8 cellular contexts compared by ENCODE assay signal in the genomic region with DNA sequence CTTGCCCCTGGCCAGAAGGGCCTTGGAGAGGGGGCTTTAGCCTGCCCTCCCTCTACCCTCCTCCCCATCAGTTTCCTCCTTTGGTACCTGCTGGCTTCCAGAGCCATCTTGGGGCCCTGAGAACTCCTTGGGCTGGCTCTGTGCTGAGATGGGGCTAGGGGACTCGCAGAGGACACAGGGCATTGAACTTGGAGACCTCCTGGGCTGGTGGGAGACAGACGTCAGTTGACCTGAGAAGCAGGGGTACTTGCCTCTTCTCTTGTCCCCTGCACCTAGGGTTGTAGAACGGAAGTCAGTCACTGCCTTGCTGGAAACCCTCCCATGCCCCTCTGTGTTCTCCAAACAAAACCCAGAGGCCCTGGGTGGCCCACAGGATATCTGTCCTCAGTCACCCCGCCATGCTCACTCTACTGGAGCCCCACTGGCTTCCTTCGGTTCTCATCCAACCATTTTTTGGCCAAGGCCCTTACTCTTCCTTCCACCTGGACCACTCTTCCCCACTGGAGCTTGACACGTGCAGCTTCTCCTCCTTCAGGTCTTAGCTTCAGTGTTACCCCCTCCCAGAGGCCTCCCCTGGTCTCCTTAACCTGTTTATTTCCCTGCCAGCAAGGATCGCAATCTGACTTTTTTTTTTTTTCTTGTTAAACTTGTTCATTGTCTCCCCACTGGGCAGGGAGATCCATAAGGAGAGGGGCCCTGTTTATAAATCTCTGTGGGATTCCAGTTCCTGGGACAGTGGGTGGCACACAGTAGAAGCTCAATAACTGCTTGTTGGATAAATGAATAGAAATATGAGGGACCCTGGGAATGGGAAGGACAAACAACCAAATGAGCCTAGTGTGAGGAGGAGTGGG. TPM values are rescaled to one million over a fixed set of nuclear protein-coding genes. Genes with fewer than 3 reads are reported as not detected.
DNase-seq lines count a peak whose midpoint lies in the region; ATAC-seq and TF ChIP-seq lines count a peak whose summit lies in the region.

No MANE protein-coding gene starts in this region.

- no peaks in the 10 kb centered on the region for H3K9me3 ChIP-seq in skeletal muscle satellite cell (replicated peaks; ENCODE audit: low read length)

- peaks cover 30% of the 10 kb centered on the region for H3K36me3 ChIP-seq in skeletal muscle satellite cell (ENCODE audit: insufficient read depth, low read length)

- H3K36me3 Mint-ChIP-seq in activated CD4-positive, alpha-beta T cell treated with anti-CD3 and anti-CD28 coated beads, Interleukin-2, amount 10 ng/mL, durations not matched to agents 24 days and 14 days (ENCODE audit: low read depth): peaks cover 49% of the 10 kb centered on the region

- no peaks in the 10 kb centered on the region for H3K27me3 Mint-ChIP-seq in activated CD4-positive, alpha-beta T cell treated with anti-CD3 and anti-CD28 coated beads, Interleukin-2, amount 10 ng/mL, durations not matched to agents 24 days and 14 days

- H3K4me1 ChIP-seq in skeletal muscle satellite cell (ENCODE audit: control insufficient read depth, insufficient read depth, low read length): peaks cover 21% of the 10 kb centered on the region

- no peak for TF ChIP-seq CTCF in fibroblast of villous mesenchyme (IDR thresholded peaks at IDR 0.05; ENCODE audit: insufficient read depth, low read depth, low read length)

- DNase-seq in activated T-cell treated with anti-CD3 and anti-CD28 coated beads for 24 hours (ENCODE audit: low read depth) (peak; percentile 7), activated T-cell treated with anti-CD3 and anti-CD28 coated beads for 4 hours (no peak), fibroblast of villous mesenchyme (ENCODE audit: low read depth) (no peak), NCI-H2107 treated with DMSO at 0.1 percent for 48 hours (lab: John Stamatoyannopoulos, UW; ENCODE audit: unreplicated experiment) (no peak), head of caudate nucleus (no peak)
- peak; percentile 80 for DNase-seq in activated CD4-positive, alpha-beta T cell treated with anti-CD3 and anti-CD28 coated beads, Interleukin-2, amount 10 ng/mL, durations not matched to agents 24 days and 14 days

- peaks cover 49% of the 10 kb centered on the region for H3K4me1 Mint-ChIP-seq in activated CD4-positive, alpha-beta T cell treated with anti-CD3 and anti-CD28 coated beads, Interleukin-2, amount 10 ng/mL, durations not matched to agents 24 days and 14 days

- ATAC-seq in HG03135 (IDR thresholded peaks at IDR 0.05; ENCODE audit: unreplicated experiment): peak; percentile 12

- H3K27ac Mint-ChIP-seq in activated CD4-positive, alpha-beta T cell treated with anti-CD3 and anti-CD28 coated beads, Interleukin-2, amount 10 ng/mL, durations not matched to agents 24 days and 14 days: peak overlapping the region; percentile 89

- H3K4me2 ChIP-seq in skeletal muscle satellite cell (ENCODE audit: low read length): peak overlapping the region; percentile 93

- H3K4me3 ChIP-seq in fibroblast of villous mesenchyme (ENCODE audit: low read depth, low read length) (peak overlapping the region; percentile 97), skeletal muscle satellite cell (ENCODE audit: low read length) (peak overlapping the region; percentile 89)

- H3K4me3 Mint-ChIP-seq in activated CD4-positive, alpha-beta T cell treated with anti-CD3 and anti-CD28 coated beads, Interleukin-2, amount 10 ng/mL, durations not matched to agents 24 days and 14 days: peak overlapping the region; percentile 99

- intact Hi-C loops in activated CD4-positive, alpha-beta T cell treated with anti-CD3 and anti-CD28 coated beads, Interleukin-2, amount 10 ng/mL, durations not matched to agents 24 days and 14 days (cut with micrococcal nuclease): loop anchor here (1.0 to 5.0 kb wide), 6 partner anchors 24 to 133 kb away; partner anchors contain the start of genes CSNK2A1, TBC1D20 and ZCCHC3
- intact Hi-C loops in head of caudate nucleus (cut with DNase I): loop anchor here (5.0 kb wide), 1 partner anchor 57 kb away; no protein-coding TSS in a partner anchor

- H3K9ac ChIP-seq in skeletal muscle satellite cell (ENCODE audit: low read depth, low read length): peak overlapping the region; percentile 100

- peaks cover 4% of the 10 kb centered on the region for H3K9me3 Mint-ChIP-seq in activated CD4-positive, alpha-beta T cell treated with anti-CD3 and anti-CD28 coated beads, Interleukin-2, amount 10 ng/mL, durations not matched to agents 24 days and 14 days

- H3K27me3 ChIP-seq in skeletal muscle satellite cell (ENCODE audit: control insufficient read depth, insufficient read depth, low read length): no peaks in the 10 kb centered on the region

RNA-seq across cellular contexts. Expression of gene RBCK1, which starts 1.0 kb away (rescaled TPM):
- total RNA-seq in activated CD4-positive, alpha-beta T cell treated with anti-CD3 and anti-CD28 coated beads, Interleukin-2, amount 10 ng/mL, durations not matched to agents 24 days and 14 days: 128 and 135 TPM in 2 replicates
- 59.2 and 78.0 TPM in 2 replicates for total RNA-seq in fibroblast of villous mesenchyme
- total RNA-seq in skeletal muscle satellite cell (2012; rRNA removed): 58.5 and 61.3 TPM in 2 replicates

RNA-seq across cellular contexts. Expression of gene TRIB3, which starts 28.5 kb away (rescaled TPM):
- total RNA-seq in activated CD4-positive, alpha-beta T cell treated with anti-CD3 and anti-CD28 coated beads, Interleukin-2, amount 10 ng/mL, durations not matched to agents 24 days and 14 days: 39.3 and 41.1 TPM in 2 replicates
- 36.7 and 100 TPM in 2 replicates for total RNA-seq in fibroblast of villous mesenchyme
- total RNA-seq in skeletal muscle satellite cell (2012; rRNA removed): 23.8 and 58.3 TPM in 2 replicates

RNA-seq across cellular contexts. Expression of gene TBC1D20, which starts 53.3 kb away (rescaled TPM):
- 34.3 and 35.4 TPM in 2 replicates for total RNA-seq in activated CD4-positive, alpha-beta T cell treated with anti-CD3 and anti-CD28 coated beads, Interleukin-2, amount 10 ng/mL, durations not matched to agents 24 days and 14 days
- 40.3 and 42.3 TPM in 2 replicates for total RNA-seq in fibroblast of villous mesenchyme
- 30.4 and 32.1 TPM in 2 replicates for total RNA-seq in skeletal muscle satellite cell (2012; rRNA removed)

Comparison
In these comparisons a context has a peak if more than half of its experiments do, and no peak if none do; other contexts are left out.
1. DNase-seq: peak in activated T-cell treated with anti-CD3 and anti-CD28 coated beads for 24 hours (single experiment) and activated CD4-positive, alpha-beta T cell treated with anti-CD3 and anti-CD28 coated beads, Interleukin-2, amount 10 ng/mL, durations not matched to agents 24 days and 14 days (single experiment); none in activated T-cell treated with anti-CD3 and anti-CD28 coated beads for 4 hours (single experiment), fibroblast of villous mesenchyme (single experiment), NCI-H2107 treated with DMSO at 0.1 percent for 48 hours (single experiment) and head of caudate nucleus (0 of 42).